Comparison of ENCODE assay signal across 8 cellular contexts in the genomic region with DNA sequence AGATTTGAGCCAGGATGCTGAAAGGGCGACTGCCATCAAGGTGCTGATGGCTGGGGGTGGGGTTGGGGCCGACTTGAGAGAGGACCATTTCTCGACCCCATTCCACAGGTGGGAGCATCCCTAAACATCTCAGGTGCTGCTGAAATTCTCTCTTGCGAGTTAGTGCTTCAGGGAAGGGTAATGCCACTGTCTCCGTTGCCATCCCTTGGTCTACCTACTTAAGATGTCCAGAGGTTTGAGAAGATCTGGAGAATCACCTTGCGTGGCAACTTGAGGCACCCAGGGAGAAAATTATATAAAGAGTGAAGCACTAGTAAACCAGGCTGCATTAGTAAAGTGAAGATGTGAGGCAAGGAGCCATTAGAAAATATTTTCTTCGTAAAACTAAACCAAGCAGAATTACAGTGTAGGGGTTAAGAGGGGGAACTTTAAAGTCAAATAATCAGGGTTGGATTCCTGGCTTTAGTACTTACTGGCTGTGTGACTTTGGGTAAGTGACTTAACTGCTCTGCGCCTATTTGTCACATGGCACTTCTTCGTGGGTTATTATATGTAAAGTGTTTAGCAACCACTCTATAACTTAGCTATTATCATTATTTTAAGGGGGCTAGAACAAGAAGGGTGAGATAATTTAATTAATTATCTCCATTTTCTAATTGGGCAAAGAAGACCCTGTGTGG. TPM values are rescaled to one million over a fixed set of nuclear protein-coding genes. Genes with fewer than 3 reads are reported as not detected.
DNase-seq lines count a peak whose midpoint lies in the region; ATAC-seq and TF ChIP-seq lines count a peak whose summit lies in the region.

No MANE protein-coding gene starts in this region.

- peak overlapping the region; percentile 95 for H3K4me2 ChIP-seq in HCT116 (ENCODE audit: low read length)

- no peaks in the 10 kb centered on the region for H3K36me3 ChIP-seq in HCT116 (ENCODE audit: control insufficient read depth in 1 of 2, insufficient read depth in 2 of 2, low read length in 2 of 2)
- H3K36me3 ChIP-seq in iPS-15b (ENCODE audit: control insufficient read depth, insufficient read depth, low read length), result no peaks in the 10 kb centered on the region

- H3K9ac ChIP-seq in HCT116 (ENCODE audit: low read length), result peak overlapping the region; percentile 62
- H3K9ac ChIP-seq in iPS-15b (ENCODE audit: low read depth, low read length), result no peak overlapping the region

- intact Hi-C loops in HCT116 (cut with micrococcal nuclease) (no loop called here), left colon (cut with DNase I, micrococcal nuclease) (no loop called here)

- TF ChIP-seq RAD21 in HCT116 (IDR thresholded peaks at IDR 0.05; ENCODE audit: low read depth), result no peak

- POLR2A ChIA-PET in HCT116 (lab: Charles Lee), result no interaction called here
- POLR2A ChIA-PET in activated CD4-positive, alpha-beta memory T cell treated with anti-CD3 and anti-CD28 coated beads, Interleukin-2, amount 10 ng/mL, durations not matched to agents 7 days and 5 days (lab: Charles Lee), result interaction anchor here (1.0 to 3.7 kb wide), 4 partner anchors 18 to 248 kb away, joined by 3 to 31 read pairs (median 17); partner anchors contain the start of gene OXNAD1

- H3K79me2 ChIP-seq in HCT116 (ENCODE audit: insufficient read depth, low read length), result no peaks in the 10 kb centered on the region

- RAD21 ChIA-PET in HCT116 (lab: Charles Lee; ENCODE audit: low non-redundant PET in 1 of 2, low total read pairs in 2 of 2, uncharacterized antibody in 2 of 2, unreplicated experiment in 2 of 2), result no interaction called here

- ATAC-seq in HCT116 (no peak; the same call in 1 of the 2 replicates), GM19467 (IDR thresholded peaks at IDR 0.05; ENCODE audit: unreplicated experiment) (no peak), left colon (no peak)
- no peak for ATAC-seq in stimulated activated memory B cell treated with anti-CD40 and anti-IgM and Interleukin-4, amounts not matched to agents 10 μg/mL and 1 μg/mL and 100 μg/mL, for 72 hours

- H3K9me3 ChIP-seq in HCT116 (ENCODE audit: control insufficient read depth in 1 of 2, insufficient read depth in 1 of 2, low read depth in 1 of 2, low read length in 2 of 2) (no peaks in the 10 kb centered on the region), iPS-15b (ENCODE audit: control insufficient read depth, insufficient read depth, low read length) (no peaks in the 10 kb centered on the region)

- H3K4me1 ChIP-seq in HCT116 (ENCODE audit: control insufficient read depth in 1 of 2, insufficient read depth in 2 of 2, low read length in 2 of 2) (peaks cover 0 to 12% of the 10 kb centered on the region in 2 experiments; a peak in 2 of 4 replicates), iPS-15b (ENCODE audit: control insufficient read depth, insufficient read depth, low read length) (peaks cover 6% of the 10 kb centered on the region)

- peak overlapping the region; percentile 74 for H3K27ac Mint-ChIP-seq in activated CD4-positive, alpha-beta memory T cell treated with anti-CD3 and anti-CD28 coated beads, Interleukin-2, amount 10 ng/mL, durations not matched to agents 7 days and 5 days
- peak overlapping the region; percentile 100 for H3K27ac Mint-ChIP-seq in stimulated activated memory B cell treated with anti-CD40 and anti-IgM and Interleukin-4, amounts not matched to agents 10 μg/mL and 1 μg/mL and 100 μg/mL, for 72 hours

- no peak for DNase-seq in HCT116 (ENCODE audit: low read depth, low spot score)
- DNase-seq in activated CD4-positive, alpha-beta memory T cell treated with anti-CD3 and anti-CD28 coated beads, Interleukin-2, amount 10 ng/mL, durations not matched to agents 7 days and 5 days, result no peak
- DNase-seq in caudate nucleus (lab: John Stamatoyannopoulos, UW), result no peak
- no peak for DNase-seq in left colon
- DNase-seq in SW480 (ENCODE audit: low spot score), result no peak

- H4K20me1 ChIP-seq in HCT116 (ENCODE audit: insufficient read depth), result no peaks in the 10 kb centered on the region

- no peak for TF ChIP-seq POLR2A in HCT116 (IDR thresholded peaks at IDR 0.05; ENCODE audit: borderline replicate concordance, extremely low read depth, insufficient read depth, insufficient read length)

- peaks cover 70% of the 10 kb centered on the region for H3K4me1 Mint-ChIP-seq in activated CD4-positive, alpha-beta memory T cell treated with anti-CD3 and anti-CD28 coated beads, Interleukin-2, amount 10 ng/mL, durations not matched to agents 7 days and 5 days
- H3K4me1 Mint-ChIP-seq in stimulated activated memory B cell treated with anti-CD40 and anti-IgM and Interleukin-4, amounts not matched to agents 10 μg/mL and 1 μg/mL and 100 μg/mL, for 72 hours, result peaks cover 79% of the 10 kb centered on the region

- no peaks in the 10 kb centered on the region; the same call in 1 of the 2 replicates for H3K9me2 ChIP-seq in HCT116 (ENCODE audit: insufficient read depth)

- H3K27me3 ChIP-seq in HCT116 (ENCODE audit: insufficient read depth, low read length) (peaks cover 19% of the 10 kb centered on the region; the same call in 1 of the 2 replicates), iPS-15b (ENCODE audit: control insufficient read depth, insufficient read depth, low read length) (peaks cover 53% of the 10 kb centered on the region)

- H2AFZ ChIP-seq in HCT116 (ENCODE audit: low read depth, low read length, poor library complexity, severe bottlenecking), result peak overlapping the region; percentile 94

- peaks cover 11% of the 10 kb centered on the region for H3K9me3 Mint-ChIP-seq in activated CD4-positive, alpha-beta memory T cell treated with anti-CD3 and anti-CD28 coated beads, Interleukin-2, amount 10 ng/mL, durations not matched to agents 7 days and 5 days
- no peaks in the 10 kb centered on the region for H3K9me3 Mint-ChIP-seq in stimulated activated memory B cell treated with anti-CD40 and anti-IgM and Interleukin-4, amounts not matched to agents 10 μg/mL and 1 μg/mL and 100 μg/mL, for 72 hours

- peak overlapping the region; percentile 96 for H3K4me3 Mint-ChIP-seq in activated CD4-positive, alpha-beta memory T cell treated with anti-CD3 and anti-CD28 coated beads, Interleukin-2, amount 10 ng/mL, durations not matched to agents 7 days and 5 days
- peak overlapping the region; percentile 99 for H3K4me3 Mint-ChIP-seq in stimulated activated memory B cell treated with anti-CD40 and anti-IgM and Interleukin-4, amounts not matched to agents 10 μg/mL and 1 μg/mL and 100 μg/mL, for 72 hours

- BruUV-seq in HCT116 (replicated peaks; lab: Mats Ljungman, UMichigan), result no TSS peak

- CTCF ChIA-PET in HCT116 (lab: Charles Lee), result no interaction called here
- CTCF ChIA-PET in activated CD4-positive, alpha-beta memory T cell treated with anti-CD3 and anti-CD28 coated beads, Interleukin-2, amount 10 ng/mL, durations not matched to agents 7 days and 5 days (lab: Charles Lee), result interaction anchor here (0.6 to 1.1 kb wide), 2 partner anchors 226 to 246 kb away, joined by 3 to 5 read pairs; no protein-coding TSS in a partner anchor

- H3K4me3 ChIP-seq in HCT116 (replicated peaks in 1 of 2; ENCODE audit: low read depth in 1 of 2, low read length in 2 of 2) (peak overlapping the region; percentile 56 to 72), iPS-15b (ENCODE audit: low read depth, low read length) (peak overlapping the region; percentile 87)

- peaks cover 7% of the 10 kb centered on the region for H3K36me3 Mint-ChIP-seq in activated CD4-positive, alpha-beta memory T cell treated with anti-CD3 and anti-CD28 coated beads, Interleukin-2, amount 10 ng/mL, durations not matched to agents 7 days and 5 days (ENCODE audit: low read depth)
- H3K36me3 Mint-ChIP-seq in stimulated activated memory B cell treated with anti-CD40 and anti-IgM and Interleukin-4, amounts not matched to agents 10 μg/mL and 1 μg/mL and 100 μg/mL, for 72 hours, result peaks cover 45% of the 10 kb centered on the region

- H3K27me3 Mint-ChIP-seq in activated CD4-positive, alpha-beta memory T cell treated with anti-CD3 and anti-CD28 coated beads, Interleukin-2, amount 10 ng/mL, durations not matched to agents 7 days and 5 days, result no peaks in the 10 kb centered on the region
- H3K27me3 Mint-ChIP-seq in stimulated activated memory B cell treated with anti-CD40 and anti-IgM and Interleukin-4, amounts not matched to agents 10 μg/mL and 1 μg/mL and 100 μg/mL, for 72 hours, result no peaks in the 10 kb centered on the region

- H3K27ac ChIP-seq in HCT116 (ENCODE audit: low read depth, low read length), result no peak overlapping the region; the same call in 1 of the 2 replicates
- H3K27ac ChIP-seq in caudate nucleus (ENCODE audit: low read depth, low read length), result no peak overlapping the region

- TF ChIP-seq CTCF in HCT116 (IDR thresholded peaks at IDR 0.05 in 2 of 3, conservative IDR thresholded peaks at IDR 0.05 in 1 of 3; ENCODE audit: borderline replicate concordance in 1 of 3, insufficient read depth in 1 of 3, low read depth in 2 of 3, low read length in 2 of 3), result no peak

TF ChIP-seq in HCT116, 20 proteins besides CTCF, POLR2A, EP300 and RAD21:
- no peak for TF ChIP-seq ZBTB33 (IDR thresholded peaks at IDR 0.05; ENCODE audit: extremely low read depth, insufficient replicate concordance, low read length)
- TF ChIP-seq YY1 (IDR thresholded peaks at IDR 0.05; ENCODE audit: extremely low read depth, insufficient replicate concordance, low read depth, low read length), result no peak
- TF ChIP-seq EZH2 (IDR thresholded peaks at IDR 0.05), result no peak
- no peak for TF ChIP-seq EZH2phosphoT487 (IDR thresholded peaks at IDR 0.05; ENCODE audit: borderline replicate concordance)

RNA-seq across cellular contexts. Expression of gene RFTN1, which starts 0.7 kb away (rescaled TPM):
- total RNA-seq in HCT116 (2021; ENCODE audit: unreplicated experiment) (3.9 TPM), left colon (1 to 10 TPM; 5.3 to 10.0 TPM)
- polyA plus RNA-seq in HCT116 (2012), result 4.1 and 5.4 TPM in 2 replicates
- 10 to 100 TPM; 74.9 to 75.1 TPM for total RNA-seq in activated CD4-positive, alpha-beta memory T cell treated with anti-CD3 and anti-CD28 coated beads, Interleukin-2, amount 10 ng/mL, durations not matched to agents 7 days and 5 days

Comparison
In these comparisons a context has a peak if more than half of its experiments do, and no peak if none do; other contexts are left out.
1. RNA of gene RFTN1, which starts 0.7 kb away (total RNA-seq): 74.9 to 75.1 TPM in activated CD4-positive, alpha-beta memory T cell treated with anti-CD3 and anti-CD28 coated beads, Interleukin-2, amount 10 ng/mL, durations not matched to agents 7 days and 5 days; 5.3 to 10.0 TPM in left colon and 3.9 TPM in HCT116 (single experiment); every median in the first group is over 4 times any median in the second.